In the genomic region with DNA sequence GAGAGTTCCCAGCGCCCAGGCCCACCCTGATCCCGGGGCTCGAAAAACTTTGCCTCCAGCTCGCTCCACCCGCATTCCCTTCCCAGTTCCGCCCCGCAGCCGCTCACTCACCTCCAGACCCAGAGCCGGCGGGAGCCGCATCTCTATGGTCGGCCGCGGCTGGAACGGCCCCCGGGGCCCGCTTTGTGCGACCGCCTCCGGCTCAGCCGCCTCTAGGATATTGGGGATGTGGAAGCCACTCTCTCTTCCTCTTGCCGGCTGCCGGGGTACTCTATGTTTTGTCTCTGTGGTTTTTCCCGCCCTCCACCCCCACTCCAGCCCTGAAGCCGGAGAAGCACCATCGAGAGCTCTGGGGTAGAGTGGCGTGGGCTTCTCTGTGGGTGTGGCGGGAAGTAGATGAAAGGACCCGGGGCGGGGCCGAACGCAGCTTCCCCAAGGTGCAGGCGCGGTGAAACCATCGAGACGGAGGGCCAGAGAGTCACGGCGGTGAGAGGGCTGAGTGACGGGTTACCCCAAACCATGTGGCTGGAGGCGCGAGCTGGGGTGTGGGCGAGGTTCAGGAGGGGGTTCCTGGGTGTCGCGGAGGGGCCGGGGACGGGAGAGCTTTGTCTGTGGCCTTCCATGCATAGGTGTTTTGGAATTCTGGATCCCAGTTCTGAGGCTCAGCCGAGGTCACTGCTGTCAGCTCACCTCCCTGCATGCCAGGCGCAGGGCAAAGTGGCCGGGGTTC, we compare ENCODE assay signal across 1 cellular context.
TF ChIP-seq lines count a peak whose summit lies in the region.

BCS1L (plus strand) TSS at position 426 of the 730 bp plus-strand sequence. CDS start 1,305 bp downstream, outside the sequence.
A gene with protein sequence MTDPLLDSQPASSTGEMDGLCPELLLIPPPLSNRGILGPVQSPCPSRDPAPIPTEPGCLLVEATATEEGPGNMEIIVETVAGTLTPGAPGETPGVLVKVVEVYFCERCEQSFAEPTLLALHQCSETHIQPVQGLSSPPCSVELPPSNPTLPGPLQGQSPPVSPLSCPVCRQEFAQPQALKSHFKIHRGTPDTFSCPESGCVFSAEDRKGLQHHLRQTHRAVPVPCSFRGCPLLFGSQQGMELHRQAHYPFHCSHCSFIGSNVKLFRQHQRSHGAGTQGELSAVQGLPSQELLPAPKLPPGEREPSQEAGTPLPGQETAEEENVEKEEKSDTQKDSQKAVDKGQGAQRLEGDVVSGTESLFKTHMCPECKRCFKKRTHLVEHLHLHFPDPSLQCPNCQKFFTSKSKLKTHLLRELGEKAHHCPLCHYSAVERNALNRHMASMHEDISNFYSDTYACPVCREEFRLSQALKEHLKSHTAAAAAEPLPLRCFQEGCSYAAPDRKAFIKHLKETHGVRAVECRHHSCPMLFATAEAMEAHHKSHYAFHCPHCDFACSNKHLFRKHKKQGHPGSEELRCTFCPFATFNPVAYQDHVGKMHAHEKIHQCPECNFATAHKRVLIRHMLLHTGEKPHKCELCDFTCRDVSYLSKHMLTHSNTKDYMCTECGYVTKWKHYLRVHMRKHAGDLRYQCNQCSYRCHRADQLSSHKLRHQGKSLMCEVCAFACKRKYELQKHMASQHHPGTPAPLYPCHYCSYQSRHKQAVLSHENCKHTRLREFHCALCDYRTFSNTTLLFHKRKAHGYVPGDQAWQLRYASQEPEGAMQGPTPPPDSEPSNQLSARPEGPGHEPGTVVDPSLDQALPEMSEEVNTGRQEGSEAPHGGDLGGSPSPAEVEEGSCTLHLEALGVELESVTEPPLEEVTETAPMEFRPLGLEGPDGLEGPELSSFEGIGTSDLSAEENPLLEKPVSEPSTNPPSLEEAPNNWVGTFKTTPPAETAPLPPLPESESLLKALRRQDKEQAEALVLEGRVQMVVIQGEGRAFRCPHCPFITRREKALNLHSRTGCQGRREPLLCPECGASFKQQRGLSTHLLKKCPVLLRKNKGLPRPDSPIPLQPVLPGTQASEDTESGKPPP (N-terminal part only) (minus strand): TSS at position 366 of the 730 bp plus-strand sequence. CDS start 3,194 bp downstream, outside the sequence.

TF ChIP-seq in GM23338, 12 proteins besides CTCF, POLR2A, EP300 and RAD21:
- no peak for TF ChIP-seq NANOG (IDR thresholded peaks at IDR 0.05; ENCODE audit: borderline replicate concordance)
- peak; percentile 76 for TF ChIP-seq ETS1 (IDR thresholded peaks at IDR 0.05)
- TF ChIP-seq, protein P1, sequence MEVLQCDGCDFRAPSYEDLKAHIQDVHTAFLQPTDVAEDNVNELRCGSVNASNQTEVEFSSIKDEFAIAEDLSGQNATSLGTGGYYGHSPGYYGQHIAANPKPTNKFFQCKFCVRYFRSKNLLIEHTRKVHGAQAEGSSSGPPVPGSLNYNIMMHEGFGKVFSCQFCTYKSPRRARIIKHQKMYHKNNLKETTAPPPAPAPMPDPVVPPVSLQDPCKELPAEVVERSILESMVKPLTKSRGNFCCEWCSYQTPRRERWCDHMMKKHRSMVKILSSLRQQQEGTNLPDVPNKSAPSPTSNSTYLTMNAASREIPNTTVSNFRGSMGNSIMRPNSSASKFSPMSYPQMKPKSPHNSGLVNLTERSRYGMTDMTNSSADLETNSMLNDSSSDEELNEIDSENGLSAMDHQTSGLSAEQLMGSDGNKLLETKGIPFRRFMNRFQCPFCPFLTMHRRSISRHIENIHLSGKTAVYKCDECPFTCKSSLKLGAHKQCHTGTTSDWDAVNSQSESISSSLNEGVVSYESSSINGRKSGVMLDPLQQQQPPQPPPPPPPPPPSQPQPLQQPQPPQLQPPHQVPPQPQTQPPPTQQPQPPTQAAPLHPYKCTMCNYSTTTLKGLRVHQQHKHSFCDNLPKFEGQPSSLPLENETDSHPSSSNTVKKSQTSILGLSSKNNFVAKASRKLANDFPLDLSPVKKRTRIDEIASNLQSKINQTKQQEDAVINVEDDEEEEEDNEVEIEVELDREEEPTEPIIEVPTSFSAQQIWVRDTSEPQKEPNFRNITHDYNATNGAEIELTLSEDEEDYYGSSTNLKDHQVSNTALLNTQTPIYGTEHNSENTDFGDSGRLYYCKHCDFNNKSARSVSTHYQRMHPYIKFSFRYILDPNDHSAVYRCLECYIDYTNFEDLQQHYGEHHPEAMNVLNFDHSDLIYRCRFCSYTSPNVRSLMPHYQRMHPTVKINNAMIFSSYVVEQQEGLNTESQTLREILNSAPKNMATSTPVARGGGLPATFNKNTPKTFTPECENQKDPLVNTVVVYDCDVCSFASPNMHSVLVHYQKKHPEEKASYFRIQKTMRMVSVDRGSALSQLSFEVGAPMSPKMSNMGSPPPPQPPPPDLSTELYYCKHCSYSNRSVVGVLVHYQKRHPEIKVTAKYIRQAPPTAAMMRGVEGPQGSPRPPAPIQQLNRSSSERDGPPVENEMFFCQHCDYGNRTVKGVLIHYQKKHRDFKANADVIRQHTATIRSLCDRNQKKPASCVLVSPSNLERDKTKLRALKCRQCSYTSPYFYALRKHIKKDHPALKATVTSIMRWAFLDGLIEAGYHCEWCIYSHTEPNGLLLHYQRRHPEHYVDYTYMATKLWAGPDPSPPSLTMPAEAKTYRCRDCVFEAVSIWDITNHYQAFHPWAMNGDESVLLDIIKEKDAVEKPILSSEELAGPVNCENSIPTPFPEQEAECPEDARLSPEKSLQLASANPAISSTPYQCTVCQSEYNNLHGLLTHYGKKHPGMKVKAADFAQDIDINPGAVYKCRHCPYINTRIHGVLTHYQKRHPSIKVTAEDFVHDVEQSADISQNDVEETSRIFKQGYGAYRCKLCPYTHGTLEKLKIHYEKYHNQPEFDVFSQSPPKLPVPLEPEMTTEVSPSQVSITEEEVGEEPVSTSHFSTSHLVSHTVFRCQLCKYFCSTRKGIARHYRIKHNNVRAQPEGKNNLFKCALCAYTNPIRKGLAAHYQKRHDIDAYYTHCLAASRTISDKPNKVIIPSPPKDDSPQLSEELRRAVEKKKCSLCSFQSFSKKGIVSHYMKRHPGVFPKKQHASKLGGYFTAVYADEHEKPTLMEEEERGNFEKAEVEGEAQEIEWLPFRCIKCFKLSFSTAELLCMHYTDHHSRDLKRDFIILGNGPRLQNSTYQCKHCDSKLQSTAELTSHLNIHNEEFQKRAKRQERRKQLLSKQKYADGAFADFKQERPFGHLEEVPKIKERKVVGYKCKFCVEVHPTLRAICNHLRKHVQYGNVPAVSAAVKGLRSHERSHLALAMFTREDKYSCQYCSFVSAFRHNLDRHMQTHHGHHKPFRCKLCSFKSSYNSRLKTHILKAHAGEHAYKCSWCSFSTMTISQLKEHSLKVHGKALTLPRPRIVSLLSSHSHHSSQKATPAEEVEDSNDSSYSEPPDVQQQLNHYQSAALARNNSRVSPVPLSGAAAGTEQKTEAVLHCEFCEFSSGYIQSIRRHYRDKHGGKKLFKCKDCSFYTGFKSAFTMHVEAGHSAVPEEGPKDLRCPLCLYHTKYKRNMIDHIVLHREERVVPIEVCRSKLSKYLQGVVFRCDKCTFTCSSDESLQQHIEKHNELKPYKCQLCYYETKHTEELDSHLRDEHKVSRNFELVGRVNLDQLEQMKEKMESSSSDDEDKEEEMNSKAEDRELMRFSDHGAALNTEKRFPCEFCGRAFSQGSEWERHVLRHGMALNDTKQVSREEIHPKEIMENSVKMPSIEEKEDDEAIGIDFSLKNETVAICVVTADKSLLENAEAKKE (CRISPR knock-in tag; IDR thresholded peaks at IDR 0.05): no peak
- no peak for TF ChIP-seq EZH2phosphoT487 (IDR thresholded peaks at IDR 0.05; ENCODE audit: unreplicated experiment)
- TF ChIP-seq EZH2 (IDR thresholded peaks at IDR 0.05; ENCODE audit: low read depth, unreplicated experiment): no peak
- TF ChIP-seq POLR2AphosphoS5 (IDR thresholded peaks at IDR 0.05; ENCODE audit: low read depth): peak; percentile 86
- no peak for TF ChIP-seq REST (IDR thresholded peaks at IDR 0.05; ENCODE audit: unreplicated experiment)
- TF ChIP-seq ZNF331 (CRISPR knock-in tag; IDR thresholded peaks at IDR 0.05; ENCODE audit: low read depth): no peak
- TF ChIP-seq JUNB (IDR thresholded peaks at IDR 0.05; ENCODE audit: unreplicated experiment): no peak
- peak; percentile 50; the same call in 1 of the 2 replicates for TF ChIP-seq CREB1 (CRISPR knock-in tag; IDR thresholded peaks at IDR 0.05; ENCODE audit: low read depth)
- TF ChIP-seq STAT1 (IDR thresholded peaks at IDR 0.05; ENCODE audit: unreplicated experiment): no peak
- TF ChIP-seq ZNF114 (CRISPR knock-in tag; IDR thresholded peaks at IDR 0.05): no peak
TF ChIP-seq in GM23338: peak in this region for 3.
